ENCODE assay signal across 13 cellular contexts in the genomic region with DNA sequence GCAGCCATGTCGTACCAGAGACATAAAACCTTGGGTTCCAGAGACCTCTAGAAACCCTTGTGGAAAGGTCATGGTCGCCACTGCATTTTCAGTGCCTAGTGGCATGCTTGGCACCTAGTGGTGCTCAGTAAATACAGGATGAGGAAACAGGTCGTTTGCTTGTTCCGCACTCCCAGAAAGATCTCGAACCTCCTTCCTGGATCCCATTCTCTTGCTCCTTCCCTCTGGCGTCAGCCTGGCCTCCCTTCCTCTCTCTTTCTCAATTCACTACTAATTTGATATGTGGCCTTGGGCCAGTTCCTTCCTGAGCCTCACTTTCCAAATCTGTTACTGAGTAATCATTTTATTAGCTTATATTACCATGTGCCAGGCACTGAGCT. TPM values are rescaled to one million over a fixed set of nuclear protein-coding genes. Genes with fewer than 3 reads are reported as not detected.
DNase-seq lines count a peak whose midpoint lies in the region; ATAC-seq and TF ChIP-seq lines count a peak whose summit lies in the region.
"Had no signal": no experiment of that assay in that cellular context is flagged by ENCODE, and none has a peak within 500 bp of the region (broad histone marks: within the 10 kb centered on the region; RNA-seq: fewer than 3 reads in every experiment).

No MANE protein-coding gene starts in this region.

- no peak overlapping the region for H2AFZ ChIP-seq in mammary epithelial cell (ENCODE audit: low read depth, low read length)

- CTCF ChIA-PET in MCF 10A (lab: Yijun Ruan, JAX), result interaction anchor here (0.7 to 4.6 kb wide), 6 partner anchors 8 to 492 kb away, joined by 4 to 28 read pairs (median 8); no protein-coding TSS in a partner anchor
- CTCF ChIA-PET in mammary epithelial cell (lab: Charles Lee; ENCODE audit: low non-redundant PET), result no interaction called here

- peak; percentile 8 for ATAC-seq in upper lobe of right lung

- H3K4me1 Mint-ChIP-seq in MCF 10A (ENCODE audit: insufficient read depth, unreplicated experiment), result peaks cover 60% of the 10 kb centered on the region
- H3K4me1 Mint-ChIP-seq: activated CD4-positive, alpha-beta T cell treated with anti-CD3 and anti-CD28 coated beads, Interleukin-2, amount 10 ng/mL, durations not matched to agents 24 days and 14 days had no signal

- DNase-seq in MCF 10A (ENCODE audit: unreplicated experiment) (peak; percentile 67), mammary epithelial cell (no peak), fibroblast of pulmonary artery (ENCODE audit: low read depth) (peak; percentile 51), upper lobe of right lung (no peak), inferior parietal cortex (ENCODE audit: extremely low spot score) (no peak), germinal center (ENCODE audit: low spot score) (no peak)
- no peak for DNase-seq in activated CD4-positive, alpha-beta T cell treated with anti-CD3 and anti-CD28 coated beads for 4 hours
- DNase-seq: activated CD4-positive, alpha-beta T cell treated with anti-CD3 and anti-CD28 coated beads, Interleukin-2, amount 10 ng/mL, durations not matched to agents 24 days and 14 days; activated gamma-delta T cell; NCI-H1694 had no signal

- no peak overlapping the region for H3K4me2 ChIP-seq in mammary epithelial cell (ENCODE audit: insufficient read depth, low read depth, low read length)

- peaks cover 52% of the 10 kb centered on the region for H3K4me1 ChIP-seq in mammary epithelial cell (ENCODE audit: insufficient read depth, low read length)
- peaks cover 21 to 34% of the 10 kb centered on the region in 2 experiments for H3K4me1 ChIP-seq in neutrophil (ENCODE audit: control insufficient read depth in 1 of 2, insufficient read depth in 1 of 2, low read depth in 1 of 2, low read length in 1 of 2)
- H3K4me1 ChIP-seq in upper lobe of right lung, result peaks cover 84% of the 10 kb centered on the region

- H3K9me3 Mint-ChIP-seq in MCF 10A (ENCODE audit: unreplicated experiment), result no peaks in the 10 kb centered on the region
- H3K9me3 Mint-ChIP-seq: activated CD4-positive, alpha-beta T cell treated with anti-CD3 and anti-CD28 coated beads, Interleukin-2, amount 10 ng/mL, durations not matched to agents 24 days and 14 days; dendritic cell treated with granulocyte-macrophage colony-stimulating factor and Interleukin-4, amounts not matched to agents 40 ng/mL and 50 ng/mL, for 4 days had no signal

- no peaks in the 10 kb centered on the region for H3K27me3 ChIP-seq in mammary epithelial cell (ENCODE audit: insufficient read depth, low read length)
- H3K27me3 ChIP-seq in neutrophil, result no peaks in the 10 kb centered on the region
- no peaks in the 10 kb centered on the region for H3K27me3 ChIP-seq in upper lobe of right lung

- H3K9ac ChIP-seq in mammary epithelial cell (ENCODE audit: insufficient read depth, low read length), result no peak overlapping the region

- BruUV-seq in MCF 10A (replicated peaks; lab: Mats Ljungman, UMichigan), result no TSS peak
- no TSS peak for BruUV-seq in mammary epithelial cell (replicated peaks; lab: Mats Ljungman, UMichigan)

- no peaks in the 10 kb centered on the region for H3K36me3 ChIP-seq in mammary epithelial cell (ENCODE audit: insufficient read depth, low read length)
- peaks cover 37% of the 10 kb centered on the region for H3K36me3 ChIP-seq in neutrophil
- H3K36me3 ChIP-seq in upper lobe of right lung, result no peaks in the 10 kb centered on the region

- no peaks in the 10 kb centered on the region for H3K27me3 Mint-ChIP-seq in MCF 10A (ENCODE audit: insufficient read depth, unreplicated experiment)
- H3K27me3 Mint-ChIP-seq: activated CD4-positive, alpha-beta T cell treated with anti-CD3 and anti-CD28 coated beads, Interleukin-2, amount 10 ng/mL, durations not matched to agents 24 days and 14 days; dendritic cell treated with granulocyte-macrophage colony-stimulating factor and Interleukin-4, amounts not matched to agents 40 ng/mL and 50 ng/mL, for 4 days had no signal

- TF ChIP-seq CTCF in MCF 10A (IDR thresholded peaks at IDR 0.05; ENCODE audit: unreplicated experiment) (no peak), mammary epithelial cell (conservative IDR thresholded peaks at IDR 0.05 in 1 of 2, IDR thresholded peaks at IDR 0.05 in 1 of 2; ENCODE audit: extremely low read depth in 1 of 2, insufficient read depth in 1 of 2, low read depth in 1 of 2, low read length in 2 of 2) (no peak), fibroblast of pulmonary artery (IDR thresholded peaks at IDR 0.05; ENCODE audit: low read length, missing control alignments) (no peak), neutrophil (IDR thresholded peaks at IDR 0.05) (no peak), upper lobe of right lung (IDR thresholded peaks at IDR 0.05) (no peak)

- H3K27ac ChIP-seq in mammary epithelial cell (ENCODE audit: insufficient read depth, low read depth, low read length), result no peak overlapping the region
- H3K27ac ChIP-seq in neutrophil, result peak overlapping the region; percentile 48
- H3K27ac ChIP-seq in upper lobe of right lung, result peak overlapping the region; percentile 55
- H3K27ac ChIP-seq: 22Rv1 had no signal

- no peaks in the 10 kb centered on the region for H3K36me3 Mint-ChIP-seq in MCF 10A (ENCODE audit: insufficient read depth, unreplicated experiment)

- intact Hi-C loops in MCF 10A (cut with micrococcal nuclease) (no loop called here), mammary epithelial cell (cut with micrococcal nuclease) (loop anchor here (1.0 kb wide), 1 partner anchor 10 kb away; no protein-coding TSS in a partner anchor), upper lobe of right lung (cut with DNase I) (no loop called here)

- H3K4me3 Mint-ChIP-seq in MCF 10A (ENCODE audit: unreplicated experiment), result no peak overlapping the region
- H3K4me3 Mint-ChIP-seq: activated CD4-positive, alpha-beta T cell treated with anti-CD3 and anti-CD28 coated beads, Interleukin-2, amount 10 ng/mL, durations not matched to agents 24 days and 14 days; dendritic cell treated with granulocyte-macrophage colony-stimulating factor and Interleukin-4, amounts not matched to agents 40 ng/mL and 50 ng/mL, for 4 days had no signal

- H3K4me3 ChIP-seq in mammary epithelial cell (replicated peaks in 1 of 3; ENCODE audit: insufficient read depth in 1 of 3, low read depth in 2 of 3, low read length in 3 of 3), result no peak overlapping the region
- H3K4me3 ChIP-seq in fibroblast of pulmonary artery (replicated peaks; ENCODE audit: low read depth, low read length), result no peak overlapping the region
- H3K4me3 ChIP-seq in neutrophil (ENCODE audit: low read depth in 1 of 2, low read length in 1 of 2), result no peak overlapping the region
- no peak overlapping the region for H3K4me3 ChIP-seq in upper lobe of right lung

- in situ Hi-C loops in mammary epithelial cell (cut with MboI; ENCODE audit: low sequenced_read_pairs in 2 of 2), result no loop called here

- POLR2A ChIA-PET in MCF 10A (lab: Yijun Ruan, JAX), result interaction anchor here (1.3 to 2.0 kb wide), 2 partner anchors 14 to 26 kb away, joined by 4 to 10 read pairs; no protein-coding TSS in a partner anchor

- peaks cover 4% of the 10 kb centered on the region for H4K20me1 ChIP-seq in mammary epithelial cell (ENCODE audit: insufficient read depth, low read length)

- peaks cover 96% of the 10 kb centered on the region for H3K79me2 ChIP-seq in mammary epithelial cell (ENCODE audit: insufficient read depth, low read length)

- dilution Hi-C loops in mammary epithelial cell (cut with HindIII; ENCODE audit: low sequenced_read_pairs), result loop anchor here (5.0 kb wide), 1 partner anchor 35 kb away; no protein-coding TSS in a partner anchor

- 79% methylated on average over 6 of the region's 6 CpGs for WGBS in mammary epithelial cell (ENCODE audit: low coverage, missing lambda C conversion rate)

- peak overlapping the region; percentile 24 for H3K27ac Mint-ChIP-seq in MCF 10A (ENCODE audit: low read depth, unreplicated experiment)
- H3K27ac Mint-ChIP-seq: activated CD4-positive, alpha-beta T cell treated with anti-CD3 and anti-CD28 coated beads, Interleukin-2, amount 10 ng/mL, durations not matched to agents 24 days and 14 days had no signal

- H3K9me3 ChIP-seq in mammary epithelial cell (replicated peaks; ENCODE audit: insufficient read depth, low read length) (no peaks in the 10 kb centered on the region), neutrophil (no peaks in the 10 kb centered on the region), upper lobe of right lung (no peaks in the 10 kb centered on the region)

RNA-seq across cellular contexts. Expression of a gene that starts 4.4 kb away (rescaled TPM):
- 68.9 and 79.3 TPM in 2 replicates for total RNA-seq in MCF 10A (2022)
- total RNA-seq in mammary epithelial cell, result 100 to 1,000 TPM; 114 to 128 TPM
- polyA plus RNA-seq in mammary epithelial cell, result 43.2 TPM
- polyA minus RNA-seq in mammary epithelial cell, result 101 TPM
- 143 TPM for total RNA-seq in upper lobe of right lung

Comparison
In these comparisons a context has a peak if more than half of its experiments do, and no peak if none do; other contexts are left out.
1. DNase-seq: peak in MCF 10A (single experiment) and fibroblast of pulmonary artery (single experiment); none in mammary epithelial cell (single experiment), upper lobe of right lung (single experiment), inferior parietal cortex (single experiment), germinal center (single experiment) and activated CD4-positive, alpha-beta T cell treated with anti-CD3 and anti-CD28 coated beads for 4 hours (0 of 2).